ENCODE assay signal across 19 cellular contexts in the genomic region with DNA sequence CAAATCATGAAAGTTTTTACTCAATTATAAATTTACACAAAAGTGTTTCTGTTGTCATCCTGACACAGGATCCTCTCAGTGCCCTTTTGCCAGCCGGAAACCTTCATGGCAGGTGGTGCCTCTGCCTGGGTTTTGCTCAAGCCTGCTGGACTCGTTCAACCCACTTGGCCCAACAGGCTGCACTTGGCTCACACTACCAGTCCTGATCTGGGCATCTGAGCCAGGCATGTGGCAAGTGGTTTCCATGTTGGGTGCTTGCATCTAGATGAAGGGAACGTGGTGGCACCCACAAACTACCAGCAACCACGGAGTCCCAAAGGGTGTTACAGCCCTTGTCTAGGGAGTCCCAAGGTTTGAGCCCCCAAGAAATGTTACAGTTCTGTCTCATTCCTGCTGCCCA.
"Had no signal": no experiment of that assay in that cellular context is flagged by ENCODE, and none has a peak within 500 bp of the region (broad histone marks: within the 10 kb centered on the region; RNA-seq: fewer than 3 reads in every experiment).

No MANE protein-coding gene starts in this region.

- H3K4me1 Mint-ChIP-seq: activated naive CD8-positive, alpha-beta T cell treated with anti-CD3 and anti-CD28 coated beads, Interleukin-2, amount 10 ng/mL, durations not matched to agents 7 days and 5 days; memory B cell; naive thymus-derived CD8-positive, alpha-beta T cell; T-cell had no signal

- H3K9me3 Mint-ChIP-seq: activated naive CD8-positive, alpha-beta T cell treated with anti-CD3 and anti-CD28 coated beads, Interleukin-2, amount 10 ng/mL, durations not matched to agents 7 days and 5 days; activated T-helper 1 cell treated with anti-CD3 and anti-CD28 coated beads, Interleukin-12 subunit alpha, Interleukin-12 subunit beta, Interleukin-2, Interleukin-4 antibody, amounts not matched to agents 30 ng/mL and 10 ng/mL and 1 ng/mL, durations not matched to agents 14 hours and 24 hours and 36 hours; endodermal cell; memory B cell; naive thymus-derived CD8-positive, alpha-beta T cell; T-cell had no signal

- H3K27me3 ChIP-seq: hepatocyte, left lung, right atrium auricular region, uterus had no signal

- H2AFZ ChIP-seq: hepatocyte had no signal

- H3K4me3 Mint-ChIP-seq: activated naive CD8-positive, alpha-beta T cell treated with anti-CD3 and anti-CD28 coated beads, Interleukin-2, amount 10 ng/mL, durations not matched to agents 7 days and 5 days; activated T-helper 1 cell treated with anti-CD3 and anti-CD28 coated beads, Interleukin-12 subunit alpha, Interleukin-12 subunit beta, Interleukin-2, Interleukin-4 antibody, amounts not matched to agents 30 ng/mL and 10 ng/mL and 1 ng/mL, durations not matched to agents 14 hours and 24 hours and 36 hours; endodermal cell; memory B cell; naive thymus-derived CD8-positive, alpha-beta T cell; T-cell had no signal

- H3K4me3 ChIP-seq: hepatocyte, left lung, mucosa of descending colon, right atrium auricular region, skin epidermis, uterus had no signal

- H3K4me2 ChIP-seq: hepatocyte had no signal

- H3K27ac Mint-ChIP-seq: activated naive CD8-positive, alpha-beta T cell treated with anti-CD3 and anti-CD28 coated beads, Interleukin-2, amount 10 ng/mL, durations not matched to agents 7 days and 5 days; activated T-helper 1 cell treated with anti-CD3 and anti-CD28 coated beads, Interleukin-12 subunit alpha, Interleukin-12 subunit beta, Interleukin-2, Interleukin-4 antibody, amounts not matched to agents 30 ng/mL and 10 ng/mL and 1 ng/mL, durations not matched to agents 14 hours and 24 hours and 36 hours; endodermal cell; memory B cell; naive thymus-derived CD8-positive, alpha-beta T cell; T-cell had no signal

- H3K27ac ChIP-seq: hepatocyte, left lung, right atrium auricular region, uterus had no signal

- H3K4me1 ChIP-seq: left lung, uterus had no signal

- H3K27me3 Mint-ChIP-seq: activated naive CD8-positive, alpha-beta T cell treated with anti-CD3 and anti-CD28 coated beads, Interleukin-2, amount 10 ng/mL, durations not matched to agents 7 days and 5 days; memory B cell; naive thymus-derived CD8-positive, alpha-beta T cell; T-cell had no signal

- FAIRE-seq: bronchial epithelial cell had no signal

- H3K9me3 ChIP-seq: left lung, mucosa of descending colon, right atrium auricular region, uterus had no signal

- H3K79me2 ChIP-seq: hepatocyte had no signal

- DNase-seq: activated CD4-positive, alpha-beta T cell treated with anti-CD3 and anti-CD28 coated beads, Interleukin-2, amount 50 U/mL, for 1 hour; activated naive CD8-positive, alpha-beta T cell treated with anti-CD3 and anti-CD28 coated beads, Interleukin-2, amount 10 ng/mL, durations not matched to agents 7 days and 5 days; anterior cingulate cortex; endodermal cell; erythroblast; islet precursor cell; naive thymus-derived CD8-positive, alpha-beta T cell; stimulated activated CD4-positive, alpha-beta T cell treated with anti-CD3 and anti-CD28 coated beads, Interleukin-4, amount 100 ng/mL, for 4 hours; T-cell; T-helper 9 cell; uterus had no signal

- ATAC-seq: left lung; mucosa of descending colon; naive thymus-derived CD8-positive, alpha-beta T cell; T-cell had no signal

- H3K36me3 ChIP-seq: left lung, right atrium auricular region, uterus had no signal

- H3K36me3 Mint-ChIP-seq: activated naive CD8-positive, alpha-beta T cell treated with anti-CD3 and anti-CD28 coated beads, Interleukin-2, amount 10 ng/mL, durations not matched to agents 7 days and 5 days; memory B cell; naive thymus-derived CD8-positive, alpha-beta T cell; T-cell had no signal
